ENCODE assay signal across 20 cellular contexts in the genomic region with DNA sequence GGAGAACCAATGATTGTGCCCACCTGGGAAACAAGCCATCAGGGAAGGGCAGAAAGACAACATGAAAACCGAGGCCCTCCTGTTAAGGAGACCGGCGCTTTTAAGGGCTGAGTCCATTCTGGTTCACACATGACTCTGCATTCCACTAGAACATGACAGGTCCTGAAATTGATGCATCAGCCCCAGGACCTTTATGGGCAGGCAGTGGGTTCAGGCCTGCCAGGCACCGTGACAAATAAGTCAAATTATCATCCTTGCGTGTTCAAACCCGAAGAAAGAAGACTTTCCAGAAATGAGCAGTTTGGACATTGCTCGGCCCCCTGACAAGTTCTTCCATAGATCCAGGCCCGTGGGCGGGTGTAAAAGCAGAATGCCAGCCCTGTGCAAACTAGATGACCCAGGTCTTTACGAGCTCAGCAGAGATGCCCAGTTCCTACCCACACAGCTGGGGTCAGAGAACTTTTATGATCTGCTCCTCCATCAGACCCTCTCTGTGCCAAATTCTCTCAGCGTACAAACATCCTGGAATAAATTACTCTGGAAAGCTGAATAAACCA.
"Had no signal": no experiment of that assay in that cellular context is flagged by ENCODE, and none has a peak within 500 bp of the region (broad histone marks: within the 10 kb centered on the region; RNA-seq: fewer than 3 reads in every experiment).

No MANE protein-coding gene starts in this region.

- H3K27ac ChIP-seq: cardiac muscle cell, neutrophil, ovary, psoas muscle, right atrium auricular region, tibial artery had no signal

- H3K4me1 Mint-ChIP-seq: activated B cell treated with CpG ODN at 0.5 μM for 24 hours; activated naive CD8-positive, alpha-beta T cell treated with anti-CD3 and anti-CD28 coated beads for 36 hours; stimulated activated effector memory CD8-positive, alpha-beta T cell treated with anti-CD3 and anti-CD28 coated beads, Interleukin-12 subunit alpha, Interleukin-12 subunit beta, amount 100 ng/mL, for 72 hours; stimulated activated naive CD8-positive, alpha-beta T cell treated with anti-CD3 and anti-CD28 coated beads, Interleukin-15, amount 100 ng/mL, for 72 hours; T-helper 17 cell had no signal

- H3K27me3 ChIP-seq: cardiac muscle cell, neutrophil, ovary, right atrium auricular region, tibial artery had no signal

- H3K27ac Mint-ChIP-seq: activated B cell treated with CpG ODN at 0.5 μM for 24 hours; activated naive CD8-positive, alpha-beta T cell treated with anti-CD3 and anti-CD28 coated beads for 36 hours; nephron; stimulated activated effector memory CD8-positive, alpha-beta T cell treated with anti-CD3 and anti-CD28 coated beads, Interleukin-12 subunit alpha, Interleukin-12 subunit beta, amount 100 ng/mL, for 72 hours; T-helper 17 cell had no signal

- H3K4me3 Mint-ChIP-seq: activated B cell treated with CpG ODN at 0.5 μM for 24 hours; activated naive CD8-positive, alpha-beta T cell treated with anti-CD3 and anti-CD28 coated beads for 36 hours; nephron; stimulated activated effector memory CD8-positive, alpha-beta T cell treated with anti-CD3 and anti-CD28 coated beads, Interleukin-12 subunit alpha, Interleukin-12 subunit beta, amount 100 ng/mL, for 72 hours; stimulated activated naive CD8-positive, alpha-beta T cell treated with anti-CD3 and anti-CD28 coated beads, Interleukin-15, amount 100 ng/mL, for 72 hours; T-helper 17 cell had no signal

- H3K36me3 ChIP-seq: cardiac muscle cell, neutrophil, ovary, right atrium auricular region, tibial artery had no signal

- H3K4me3 ChIP-seq: cardiac muscle cell, ovary, psoas muscle, right atrium auricular region, skin epidermis, tibial artery had no signal

- H3K36me3 Mint-ChIP-seq: activated naive CD8-positive, alpha-beta T cell treated with anti-CD3 and anti-CD28 coated beads for 36 hours; stimulated activated effector memory CD8-positive, alpha-beta T cell treated with anti-CD3 and anti-CD28 coated beads, Interleukin-12 subunit alpha, Interleukin-12 subunit beta, amount 100 ng/mL, for 72 hours had no signal

- H3K27me3 Mint-ChIP-seq: activated B cell treated with CpG ODN at 0.5 μM for 24 hours; stimulated activated naive CD8-positive, alpha-beta T cell treated with anti-CD3 and anti-CD28 coated beads, Interleukin-15, amount 100 ng/mL, for 72 hours; T-helper 17 cell had no signal

- H3K4me1 ChIP-seq: psoas muscle, right atrium auricular region, tibial artery had no signal

- DNase-seq: activated B cell treated with CpG ODN at 0.5 μM for 24 hours; activated CD4-positive, alpha-beta T cell treated with anti-CD3 and anti-CD28 coated beads for 4 hours; activated CD4-positive, alpha-beta T cell treated with anti-CD3 and anti-CD28 coated beads, Interleukin-2, amount 50 U/mL, for 48 hours; activated naive CD4-positive, alpha-beta T cell treated with Interleukin-2 at 50 U/mL for 16 hours; activated naive CD8-positive, alpha-beta T cell treated with anti-CD3 and anti-CD28 coated beads for 36 hours; activated T-cell treated with anti-CD3 and anti-CD28 coated beads, Interleukin-2, amount 50 U/mL, for 48 hours; effector CD8-positive, alpha-beta T cell; ovary; psoas muscle; stimulated activated CD4-positive, alpha-beta T cell treated with anti-CD3 and anti-CD28 coated beads, Interleukin-2, amount 100 ng/mL, for 24 hours; stimulated activated naive CD8-positive, alpha-beta T cell treated with anti-CD3 and anti-CD28 coated beads, Interleukin-15, amount 100 ng/mL, for 72 hours; T-helper 17 cell; tibial artery had no signal

- ATAC-seq: left lobe of liver; psoas muscle; stimulated activated effector memory CD8-positive, alpha-beta T cell treated with anti-CD3 and anti-CD28 coated beads, Interleukin-12 subunit alpha, Interleukin-12 subunit beta, amount 100 ng/mL, for 72 hours; stimulated activated naive CD8-positive, alpha-beta T cell treated with anti-CD3 and anti-CD28 coated beads, Interleukin-15, amount 100 ng/mL, for 72 hours; T-helper 17 cell had no signal

- H3K9me3 ChIP-seq: neutrophil, ovary, psoas muscle, right atrium auricular region, tibial artery had no signal

- H3K9me3 Mint-ChIP-seq: activated B cell treated with CpG ODN at 0.5 μM for 24 hours; activated naive CD8-positive, alpha-beta T cell treated with anti-CD3 and anti-CD28 coated beads for 36 hours; nephron had no signal
